ENCODE assay signal across 9 cellular contexts in genomic region chr20:60057866-60058807, GRCh38.
DNase-seq lines count a peak whose midpoint lies in the region; ATAC-seq and TF ChIP-seq lines count a peak whose summit lies in the region.
"Had no signal": no experiment of that assay in that cellular context is flagged by ENCODE, and none has a peak within 500 bp of the region (broad histone marks: within the 10 kb centered on the region; RNA-seq: fewer than 3 reads in every experiment).

No MANE protein-coding gene starts in this region.

- peaks cover 7% of the 10 kb centered on the region for H4K20me1 ChIP-seq in Loucy (ENCODE audit: insufficient read depth, low read length, poor library complexity, severe bottlenecking)

- intact Hi-C loops in stomach (cut with DNase I; ENCODE audit: low total_unique reads), result no loop called here

- peaks cover 21 to 43% (median 40%) of the 10 kb centered on the region in 3 donors for H3K4me1 Mint-ChIP-seq in naive B cell

- peak overlapping the region in 7 of 8 donors; percentile 62 to 78 (median 74) for H3K4me3 Mint-ChIP-seq in naive B cell

- H3K9me3 ChIP-seq in Loucy (ENCODE audit: insufficient read depth, low read depth, low read length), result no peaks in the 10 kb centered on the region
- no peaks in the 10 kb centered on the region for H3K9me3 ChIP-seq in stomach
- no peaks in the 10 kb centered on the region for H3K9me3 ChIP-seq in gastroesophageal sphincter
- H3K9me3 ChIP-seq: body of pancreas had no signal

- H3K4me1 ChIP-seq in Loucy (ENCODE audit: insufficient read depth, low read length, poor library complexity, severe bottlenecking) (peaks cover 71% of the 10 kb centered on the region), stomach (peaks cover 4 to 50% (median 15%) of the 10 kb centered on the region in 4 donors), gastroesophageal sphincter (peaks cover 0 to 26% (median 3%) of the 10 kb centered on the region in 3 donors)

- DNase-seq in DMS 273 (lab: John Stamatoyannopoulos, UW; ENCODE audit: unreplicated experiment) (peak; percentile 93), SKM-1 (lab: John Stamatoyannopoulos, UW; ENCODE audit: unreplicated experiment) (peak; percentile 97), coronary artery (ENCODE audit: low spot score) (peak; percentile 64), naive B cell (peak; percentile 6), stomach (no peak)

- H3K4me2 ChIP-seq in Loucy (ENCODE audit: low read depth, low read length, poor library complexity, severe bottlenecking), result peak overlapping the region; percentile 94

- H3K4me3 ChIP-seq in Loucy (ENCODE audit: low read length, poor library complexity, severe bottlenecking) (peak overlapping the region; percentile 90), coronary artery (no peak overlapping the region), stomach (no peak overlapping the region), gastroesophageal sphincter (no peak overlapping the region)
- H3K4me3 ChIP-seq: body of pancreas had no signal

- peaks cover 0 to 9% (median 0%) of the 10 kb centered on the region in 3 donors for H3K27me3 Mint-ChIP-seq in naive B cell

- H3K27ac Mint-ChIP-seq in naive B cell, result peak overlapping the region; percentile 1 to 97 (median 77)

- H3K27ac ChIP-seq in coronary artery (peak overlapping the region in 1 of 2 donors; percentile 57), stomach (peak overlapping the region in 2 of 5 donors; percentile 26 to 60), gastroesophageal sphincter (peak overlapping the region in 1 of 4 donors; percentile 32)

- no peak overlapping the region for H2AFZ ChIP-seq in Loucy (ENCODE audit: low read length)

- peaks cover 69% of the 10 kb centered on the region for H3K79me2 ChIP-seq in Loucy (ENCODE audit: insufficient read depth, low read length)

- TF ChIP-seq CTCF in Loucy (conservative IDR thresholded peaks at IDR 0.05; ENCODE audit: low read length) (no peak), coronary artery (IDR thresholded peaks at IDR 0.05) (no peak), stomach (IDR thresholded peaks at IDR 0.05) (no peak), gastroesophageal sphincter (IDR thresholded peaks at IDR 0.05) (no peak)

- no peaks in the 10 kb centered on the region for H3K9me3 Mint-ChIP-seq in naive B cell

- no peaks in the 10 kb centered on the region for H3K9me2 ChIP-seq in Loucy (replicated peaks; ENCODE audit: low read depth, low read length)

- H3K27me3 ChIP-seq in Loucy (ENCODE audit: insufficient read depth, low read length, poor library complexity, severe bottlenecking) (no peaks in the 10 kb centered on the region), stomach (peaks cover 3 to 41% (median 6%) of the 10 kb centered on the region in 3 donors), gastroesophageal sphincter (peaks cover 23% of the 10 kb centered on the region)

- WGBS in stomach, 5 donors, result 61 to 72% (median 65%) methylated on average over 16 to 20 of the region's 20 CpGs
- WGBS in gastroesophageal sphincter (ENCODE audit: low coverage in 1 of 2), 2 donors, result 65 to 86% methylated on average over 9 to 11 of the region's 20 CpGs

- H3F3A ChIP-seq in Loucy (ENCODE audit: low read depth), result peaks cover 3% of the 10 kb centered on the region

- H3K36me3 Mint-ChIP-seq in naive B cell, result no peaks in the 10 kb centered on the region

- ATAC-seq in naive B cell (ENCODE audit: low read depth in 2 of 2) (peak; percentile 45 to 58), GM19397 (IDR thresholded peaks at IDR 0.05; ENCODE audit: unreplicated experiment) (no peak), gastroesophageal sphincter (no peak)
- ATAC-seq: body of pancreas had no signal

- TF ChIP-seq POLR2A in stomach (IDR thresholded peaks at IDR 0.05) (no peak), gastroesophageal sphincter (IDR thresholded peaks at IDR 0.05) (no peak)

- TF ChIP-seq EP300 in stomach (IDR thresholded peaks at IDR 0.05), result no peak
- TF ChIP-seq EP300 in gastroesophageal sphincter (IDR thresholded peaks at IDR 0.05), result no peak

- H3K36me3 ChIP-seq in Loucy (ENCODE audit: insufficient read depth, low read length) (no peaks in the 10 kb centered on the region), stomach (no peaks in the 10 kb centered on the region), gastroesophageal sphincter (no peaks in the 10 kb centered on the region)

- H3K9ac ChIP-seq in Loucy (ENCODE audit: low read depth, low read length, poor library complexity, severe bottlenecking), result peak overlapping the region; percentile 99

Comparison
In these comparisons a context has a peak if more than half of its experiments do, and no peak if none do; other contexts are left out.
1. ATAC-seq: peak in naive B cell (2 of 2); none in GM19397 (single experiment) and gastroesophageal sphincter (single experiment).